Comparison of ENCODE assay signal across 10 cellular contexts in the genomic region with DNA sequence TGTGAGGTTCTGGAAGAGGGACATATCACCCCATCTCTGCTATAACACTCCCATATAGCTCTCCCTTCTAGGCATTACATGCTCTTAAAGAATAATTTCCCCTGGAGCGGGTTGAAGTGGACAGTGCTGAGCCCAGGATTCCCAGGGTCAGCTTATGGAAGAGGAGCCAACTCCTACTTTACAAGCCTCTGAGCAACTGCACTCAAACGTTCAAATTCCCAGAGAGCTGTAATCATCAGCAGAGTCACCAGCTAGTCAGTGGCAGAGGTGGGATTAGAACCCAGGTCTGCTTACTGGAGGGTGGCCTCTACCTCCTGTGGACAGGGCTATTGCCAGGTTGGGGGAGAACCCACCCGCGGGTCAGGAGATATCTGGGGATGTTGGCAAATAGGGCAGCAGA. TPM values are rescaled to one million over a fixed set of nuclear protein-coding genes. Genes with fewer than 3 reads are reported as not detected.
DNase-seq lines count a peak whose midpoint lies in the region; ATAC-seq and TF ChIP-seq lines count a peak whose summit lies in the region.
"Had no signal": no experiment of that assay in that cellular context is flagged by ENCODE, and none has a peak within 500 bp of the region (broad histone marks: within the 10 kb centered on the region; RNA-seq: fewer than 3 reads in every experiment).

No MANE protein-coding gene starts in this region.

- ATAC-seq in natural killer cell (no peak), GM18511 (IDR thresholded peaks at IDR 0.05; ENCODE audit: unreplicated experiment) (no peak), GM19328 (IDR thresholded peaks at IDR 0.05; ENCODE audit: unreplicated experiment) (no peak)
- no peak for ATAC-seq in natural killer cell treated with Interleukin-12 subunit alpha and Interleukin-12 subunit beta and Interleukin-15 and Interleukin-18, amount 100 ng/mL, for 72 hours

- H3K36me3 Mint-ChIP-seq in natural killer cell, result no peaks in the 10 kb centered on the region
- H3K36me3 Mint-ChIP-seq in natural killer cell treated with Interleukin-12 subunit alpha and Interleukin-12 subunit beta and Interleukin-15 and Interleukin-18, amount 100 ng/mL, for 72 hours, result no peaks in the 10 kb centered on the region

- intact Hi-C loops in natural killer cell (cut with micrococcal nuclease), result no loop called here

- H3K4me1 Mint-ChIP-seq in natural killer cell, result peaks cover 7 to 11% of the 10 kb centered on the region in 2 donors
- H3K4me1 Mint-ChIP-seq in natural killer cell treated with Interleukin-12 subunit alpha and Interleukin-12 subunit beta and Interleukin-15 and Interleukin-18, amount 100 ng/mL, for 72 hours (ENCODE audit: low read depth in 2 of 2), result peaks cover 5% of the 10 kb centered on the region in 2 donors

- H3K4me2 ChIP-seq in neural cell (ENCODE audit: low read length), result peak overlapping the region; percentile 53

- no peaks in the 10 kb centered on the region for H4K20me1 ChIP-seq in neural cell (ENCODE audit: insufficient read depth)

- WGBS in esophagus, 2 donors, result 29 to 40% methylated on average over 4 of the region's 4 CpGs

- no peaks in the 10 kb centered on the region for H3K9me3 ChIP-seq in esophagus (ENCODE audit: control insufficient read depth in 2 of 2, insufficient read depth in 1 of 2, low read depth in 1 of 2, low read length in 1 of 2)
- H3K9me3 ChIP-seq in neural cell (ENCODE audit: low read length), result no peaks in the 10 kb centered on the region

- H3K27me3 ChIP-seq in esophagus (ENCODE audit: control insufficient read depth in 1 of 2, insufficient read depth in 2 of 2, low read length in 2 of 2), result no peaks in the 10 kb centered on the region
- no peaks in the 10 kb centered on the region for H3K27me3 ChIP-seq in neural cell (ENCODE audit: insufficient read depth, low read depth, low read length)

- no peaks in the 10 kb centered on the region for H3K9me3 Mint-ChIP-seq in natural killer cell
- no peaks in the 10 kb centered on the region for H3K9me3 Mint-ChIP-seq in natural killer cell treated with Interleukin-12 subunit alpha and Interleukin-12 subunit beta and Interleukin-15 and Interleukin-18, amount 100 ng/mL, for 72 hours

- no peak overlapping the region for H3K9ac ChIP-seq in neural cell (ENCODE audit: low read length)

- H2AFZ ChIP-seq in neural cell (ENCODE audit: low read depth, low read length), result no peak overlapping the region

- TF ChIP-seq EP300 in neural cell (conservative IDR thresholded peaks at IDR 0.05; ENCODE audit: poor library complexity, severe bottlenecking), result no peak

- H3K4me3 ChIP-seq in esophagus (ENCODE audit: low read depth in 1 of 2, low read length in 2 of 2) (peak overlapping the region; percentile 60 to 75), neural cell (ENCODE audit: low read length) (peak overlapping the region; percentile 96)

- peaks cover 11% of the 10 kb centered on the region for H3K79me2 ChIP-seq in neural cell (replicated peaks; ENCODE audit: insufficient read depth, low read length)

- H3F3A ChIP-seq in neural cell (ENCODE audit: insufficient read depth, low read length, poor library complexity, severe bottlenecking), result no peaks in the 10 kb centered on the region

- no peaks in the 10 kb centered on the region for H3K9me2 ChIP-seq in neural cell (ENCODE audit: insufficient read depth, low read length)

- no peak overlapping the region for H3K27ac Mint-ChIP-seq in natural killer cell
- no peak overlapping the region for H3K27ac Mint-ChIP-seq in natural killer cell treated with Interleukin-12 subunit alpha and Interleukin-12 subunit beta and Interleukin-15 and Interleukin-18, amount 100 ng/mL, for 72 hours

- TF ChIP-seq RAD21 in neural cell (conservative IDR thresholded peaks at IDR 0.05), result no peak

- H3K27me3 Mint-ChIP-seq in natural killer cell (ENCODE audit: low read depth in 2 of 2), result peaks cover 0 to 14% of the 10 kb centered on the region in 2 donors
- peaks cover 17 to 30% of the 10 kb centered on the region in 2 donors for H3K27me3 Mint-ChIP-seq in natural killer cell treated with Interleukin-12 subunit alpha and Interleukin-12 subunit beta and Interleukin-15 and Interleukin-18, amount 100 ng/mL, for 72 hours

- H3K4me1 ChIP-seq in esophagus (ENCODE audit: control insufficient read depth in 2 of 2, insufficient read depth in 2 of 2, low read length in 1 of 2), result peaks cover 0 to 15% of the 10 kb centered on the region in 2 donors

- TF ChIP-seq CTCF in natural killer cell (IDR thresholded peaks at IDR 0.05) (no peak), neural cell (IDR thresholded peaks at IDR 0.05; ENCODE audit: poor library complexity, severe bottlenecking) (no peak)

- H3K36me3 ChIP-seq in esophagus (ENCODE audit: control insufficient read depth in 2 of 2, insufficient read depth in 2 of 2, low read length in 1 of 2) (no peaks in the 10 kb centered on the region), neural cell (ENCODE audit: insufficient read depth, low read length) (no peaks in the 10 kb centered on the region)

- DNase-seq in natural killer cell (no peak), putamen (ENCODE audit: low spot score) (no peak), D341Med (ENCODE audit: low spot score) (no peak)
- DNase-seq in natural killer cell treated with Interleukin-12 subunit alpha and Interleukin-12 subunit beta and Interleukin-15 and Interleukin-18, amount 100 ng/mL, for 72 hours (ENCODE audit: low spot score), result no peak
- DNase-seq: NCI-H446 had no signal

- peak overlapping the region; percentile 28 for H3K4me3 Mint-ChIP-seq in natural killer cell
- no peak overlapping the region for H3K4me3 Mint-ChIP-seq in natural killer cell treated with Interleukin-12 subunit alpha and Interleukin-12 subunit beta and Interleukin-15 and Interleukin-18, amount 100 ng/mL, for 72 hours

- peak overlapping the region; percentile 79 to 82 for H3K27ac ChIP-seq in esophagus (ENCODE audit: low read depth in 2 of 2, low read length in 1 of 2)
- no peak overlapping the region for H3K27ac ChIP-seq in neural cell (ENCODE audit: low read length)
- H3K27ac ChIP-seq: epithelial cell of prostate had no signal

TF ChIP-seq in neural cell, 6 proteins besides CTCF, POLR2A, EP300 and RAD21:
- TF ChIP-seq MXI1 (conservative IDR thresholded peaks at IDR 0.05; ENCODE audit: poor library complexity, severe bottlenecking), result no peak
- TF ChIP-seq POLR2AphosphoS5 (IDR thresholded peaks at IDR 0.05), result no peak
- TF ChIP-seq, protein P1, sequence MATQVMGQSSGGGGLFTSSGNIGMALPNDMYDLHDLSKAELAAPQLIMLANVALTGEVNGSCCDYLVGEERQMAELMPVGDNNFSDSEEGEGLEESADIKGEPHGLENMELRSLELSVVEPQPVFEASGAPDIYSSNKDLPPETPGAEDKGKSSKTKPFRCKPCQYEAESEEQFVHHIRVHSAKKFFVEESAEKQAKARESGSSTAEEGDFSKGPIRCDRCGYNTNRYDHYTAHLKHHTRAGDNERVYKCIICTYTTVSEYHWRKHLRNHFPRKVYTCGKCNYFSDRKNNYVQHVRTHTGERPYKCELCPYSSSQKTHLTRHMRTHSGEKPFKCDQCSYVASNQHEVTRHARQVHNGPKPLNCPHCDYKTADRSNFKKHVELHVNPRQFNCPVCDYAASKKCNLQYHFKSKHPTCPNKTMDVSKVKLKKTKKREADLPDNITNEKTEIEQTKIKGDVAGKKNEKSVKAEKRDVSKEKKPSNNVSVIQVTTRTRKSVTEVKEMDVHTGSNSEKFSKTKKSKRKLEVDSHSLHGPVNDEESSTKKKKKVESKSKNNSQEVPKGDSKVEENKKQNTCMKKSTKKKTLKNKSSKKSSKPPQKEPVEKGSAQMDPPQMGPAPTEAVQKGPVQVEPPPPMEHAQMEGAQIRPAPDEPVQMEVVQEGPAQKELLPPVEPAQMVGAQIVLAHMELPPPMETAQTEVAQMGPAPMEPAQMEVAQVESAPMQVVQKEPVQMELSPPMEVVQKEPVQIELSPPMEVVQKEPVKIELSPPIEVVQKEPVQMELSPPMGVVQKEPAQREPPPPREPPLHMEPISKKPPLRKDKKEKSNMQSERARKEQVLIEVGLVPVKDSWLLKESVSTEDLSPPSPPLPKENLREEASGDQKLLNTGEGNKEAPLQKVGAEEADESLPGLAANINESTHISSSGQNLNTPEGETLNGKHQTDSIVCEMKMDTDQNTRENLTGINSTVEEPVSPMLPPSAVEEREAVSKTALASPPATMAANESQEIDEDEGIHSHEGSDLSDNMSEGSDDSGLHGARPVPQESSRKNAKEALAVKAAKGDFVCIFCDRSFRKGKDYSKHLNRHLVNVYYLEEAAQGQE (IDR thresholded peaks at IDR 0.05; ENCODE audit: borderline replicate concordance), result no peak

RNA-seq across cellular contexts. Expression of gene NEURL1B, which starts 1.4 kb away (rescaled TPM):
- under 1 TPM; 0.28 to 0.54 (median 0.45) TPM for total RNA-seq in natural killer cell
- total RNA-seq in natural killer cell treated with Interleukin-12 subunit alpha and Interleukin-12 subunit beta and Interleukin-15 and Interleukin-18, amount 100 ng/mL, for 72 hours, result under 1 TPM; 0.14 to 0.36 TPM
- polyA plus RNA-seq in esophagus, result 1 to 10 TPM; 6.9 to 8.6 TPM
- polyA plus RNA-seq in neural cell, result 12.7 and 15.7 TPM in 2 replicates
- 25.6 and 26.5 TPM in 2 replicates for polyA minus RNA-seq in neural cell
